In the genomic region with DNA sequence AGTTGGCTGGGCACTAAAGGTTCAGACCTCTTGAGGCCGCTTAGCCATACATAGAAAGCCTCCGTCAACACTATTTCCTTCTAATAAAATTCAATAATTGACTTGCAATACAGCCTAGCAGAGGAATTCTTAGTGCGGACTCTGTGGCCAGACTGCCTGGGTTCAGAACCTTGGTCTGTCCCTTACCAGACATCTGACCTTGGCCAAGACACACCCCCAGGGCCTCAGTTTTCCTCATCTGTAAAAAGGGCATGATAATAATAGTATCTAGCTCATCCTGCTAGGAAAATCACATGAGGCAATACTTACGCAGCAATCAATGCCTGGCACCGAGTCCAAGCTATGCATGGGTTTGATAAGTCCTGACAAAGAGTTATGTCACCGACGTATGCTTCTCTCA, we compare ENCODE assay signal across 28 cellular contexts.
"Had no signal": no experiment of that assay in that cellular context is flagged by ENCODE, and none has a peak within 500 bp of the region (broad histone marks: within the 10 kb centered on the region; RNA-seq: fewer than 3 reads in every experiment).

No MANE protein-coding gene starts in this region.

- H3K36me3 Mint-ChIP-seq: stimulated activated effector memory CD8-positive, alpha-beta T cell treated with anti-CD3 and anti-CD28 coated beads, Interleukin-12 subunit alpha, Interleukin-12 subunit beta, amount 100 ng/mL, for 72 hours; stimulated activated memory B cell treated with anti-CD40 and anti-IgM and Interleukin-4, amounts not matched to agents 10 μg/mL and 1 μg/mL and 100 μg/mL, for 72 hours had no signal

- H3K9me3 Mint-ChIP-seq: stimulated activated effector memory CD8-positive, alpha-beta T cell treated with anti-CD3 and anti-CD28 coated beads, Interleukin-12 subunit alpha, Interleukin-12 subunit beta, amount 100 ng/mL, for 72 hours; stimulated activated naive CD8-positive, alpha-beta T cell treated with anti-CD3 and anti-CD28 coated beads, Interleukin-15, amount 100 ng/mL, for 72 hours; stimulated activated naive CD8-positive, alpha-beta T cell treated with anti-CD3 and anti-CD28 coated beads, Interleukin-15, Interleukin-2, amounts not matched to agents 100 ng/mL and 50 ng/mL, for 24 hours; type B pancreatic cell had no signal

- DNase-seq: stimulated activated CD4-positive, alpha-beta T cell treated with anti-CD3 and anti-CD28 coated beads, Interleukin-2, amount 100 ng/mL, for 48 hours; stimulated activated CD4-positive, alpha-beta T cell treated with anti-CD3 and anti-CD28 coated beads, Interleukin-4, amount 100 ng/mL, for 1 hour; stimulated activated CD4-positive, alpha-beta T cell treated with anti-CD3 and anti-CD28 coated beads, Interleukin-4, amount 100 ng/mL, for 24 hours; stimulated activated CD4-positive, alpha-beta T cell treated with anti-CD3 and anti-CD28 coated beads, Interleukin-4, amount 100 ng/mL, for 4 hours; stimulated activated CD8-positive, alpha-beta memory T cell treated with anti-CD3 and anti-CD28 coated beads, Interleukin-4, amount 100 ng/mL, for 48 hours; stimulated activated naive B cell treated with anti-CD40 and anti-IgM and Interleukin-4, amounts not matched to agents 10 μg/mL and 1 μg/mL and 100 μg/mL, for 72 hours; stimulated activated naive CD4-positive, alpha-beta T cell; stimulated activated naive CD4-positive, alpha-beta T cell treated with Interleukin-2 at 50 U/mL for 16 hours; stimulated activated naive CD8-positive, alpha-beta T cell treated with anti-CD3 and anti-CD28 coated beads, Interleukin-15, amount 100 ng/mL, for 72 hours; stimulated activated naive CD8-positive, alpha-beta T cell treated with anti-CD3 and anti-CD28 coated beads, Interleukin-15, Interleukin-2, amounts not matched to agents 100 U/mL and 50 U/mL, for 24 hours; stomach; substantia nigra; testis; thyroid gland; tibial artery; transverse colon; trophoblast cell; upper lobe of left lung; upper lobe of right lung; uterus had no signal

- ATAC-seq: stimulated activated effector memory CD8-positive, alpha-beta T cell treated with anti-CD3 and anti-CD28 coated beads, Interleukin-12 subunit alpha, Interleukin-12 subunit beta, amount 100 ng/mL, for 72 hours; stimulated activated memory B cell treated with anti-CD40 and anti-IgM and Interleukin-4, amounts not matched to agents 10 μg/mL and 1 μg/mL and 100 μg/mL, for 72 hours; stimulated activated naive B cell treated with anti-CD40 and anti-IgM and Interleukin-4, amounts not matched to agents 10 μg/mL and 1 μg/mL and 100 μg/mL, for 72 hours; stimulated activated naive CD8-positive, alpha-beta T cell treated with anti-CD3 and anti-CD28 coated beads, Interleukin-15, amount 100 ng/mL, for 72 hours; stimulated activated naive CD8-positive, alpha-beta T cell treated with anti-CD3 and anti-CD28 coated beads, Interleukin-15, Interleukin-2, amounts not matched to agents 100 U/mL and 50 U/mL, for 24 hours; upper lobe of right lung had no signal

- H3K36me3 ChIP-seq: stomach, suprapubic skin, thoracic aorta, thyroid gland, tibial artery, tibial nerve, transverse colon, upper lobe of left lung, upper lobe of right lung, uterus, vagina had no signal

- H3K27ac Mint-ChIP-seq: stimulated activated effector memory CD8-positive, alpha-beta T cell treated with anti-CD3 and anti-CD28 coated beads, Interleukin-12 subunit alpha, Interleukin-12 subunit beta, amount 100 ng/mL, for 72 hours; stimulated activated memory B cell treated with anti-CD40 and anti-IgM and Interleukin-4, amounts not matched to agents 10 μg/mL and 1 μg/mL and 100 μg/mL, for 72 hours; stimulated activated naive B cell treated with anti-CD40 and anti-IgM and Interleukin-4, amounts not matched to agents 10 μg/mL and 1 μg/mL and 100 μg/mL, for 72 hours; stimulated activated naive CD8-positive, alpha-beta T cell treated with anti-CD3 and anti-CD28 coated beads, Interleukin-15, amount 100 ng/mL, for 72 hours; stimulated activated naive CD8-positive, alpha-beta T cell treated with anti-CD3 and anti-CD28 coated beads, Interleukin-15, Interleukin-2, amounts not matched to agents 100 ng/mL and 50 ng/mL, for 24 hours; type B pancreatic cell had no signal

- H3K4me1 ChIP-seq: stomach, thyroid gland, tibial artery, tibial nerve, transverse colon, upper lobe of right lung, uterus, vagina had no signal

- H3K27ac ChIP-seq: stomach, suprapubic skin, testis, thoracic aorta, thyroid gland, tibial artery, tibial nerve, transverse colon, upper lobe of left lung, upper lobe of right lung, uterus, vagina had no signal

- H3K9me3 ChIP-seq: stomach, suprapubic skin, testis, thoracic aorta, thyroid gland, tibial artery, tibial nerve, transverse colon, upper lobe of left lung, upper lobe of right lung, uterus, vagina had no signal

- H3K4me3 Mint-ChIP-seq: stimulated activated effector memory CD8-positive, alpha-beta T cell treated with anti-CD3 and anti-CD28 coated beads, Interleukin-12 subunit alpha, Interleukin-12 subunit beta, amount 100 ng/mL, for 72 hours; stimulated activated memory B cell treated with anti-CD40 and anti-IgM and Interleukin-4, amounts not matched to agents 10 μg/mL and 1 μg/mL and 100 μg/mL, for 72 hours; stimulated activated naive B cell treated with anti-CD40 and anti-IgM and Interleukin-4, amounts not matched to agents 10 μg/mL and 1 μg/mL and 100 μg/mL, for 72 hours; stimulated activated naive CD8-positive, alpha-beta T cell treated with anti-CD3 and anti-CD28 coated beads, Interleukin-15, amount 100 ng/mL, for 72 hours; stimulated activated naive CD8-positive, alpha-beta T cell treated with anti-CD3 and anti-CD28 coated beads, Interleukin-15, Interleukin-2, amounts not matched to agents 100 ng/mL and 50 ng/mL, for 24 hours; type B pancreatic cell had no signal

- H3K27me3 ChIP-seq: stomach, suprapubic skin, testis, thyroid gland, tibial artery, tibial nerve, transverse colon, upper lobe of left lung, upper lobe of right lung, uterus, vagina had no signal

- H3K4me3 ChIP-seq: stomach, suprapubic skin, testis, thoracic aorta, thyroid gland, tibial artery, tibial nerve, transverse colon, upper lobe of left lung, upper lobe of right lung, uterus, vagina had no signal

- H3K27me3 Mint-ChIP-seq: stimulated activated naive CD8-positive, alpha-beta T cell treated with anti-CD3 and anti-CD28 coated beads, Interleukin-15, amount 100 ng/mL, for 72 hours; stimulated activated naive CD8-positive, alpha-beta T cell treated with anti-CD3 and anti-CD28 coated beads, Interleukin-15, Interleukin-2, amounts not matched to agents 100 ng/mL and 50 ng/mL, for 24 hours; type B pancreatic cell had no signal
